In genomic region chrX:57592894-57593215, GRCh38 we compare ENCODE assay signal across 8 cellular contexts. TPM values are rescaled to one million over a fixed set of nuclear protein-coding genes. Genes with fewer than 3 reads are reported as not detected.
A peak's percentile ranks its signal among the peaks of the same experiment; 100 is the strongest.
DNase-seq lines count a peak whose midpoint lies in the region; ATAC-seq and TF ChIP-seq lines count a peak whose summit lies in the region.
"Not testable (repeated sequence)": the region's sequence is repeated elsewhere in the genome, so short reads cannot be mapped to it uniquely, and the experiment has no call there.

No MANE protein-coding gene starts in this region.

- not testable (repeated sequence) for TF ChIP-seq EP300 in gastroesophageal sphincter (IDR thresholded peaks at IDR 0.05); transverse colon (IDR thresholded peaks at IDR 0.05; ENCODE audit: low read depth)

- H3K27me3 Mint-ChIP-seq in activated naive CD8-positive, alpha-beta T cell; natural killer cell (ENCODE audit: low read depth in 2 of 2): not testable (repeated sequence)

- H3K4me3 Mint-ChIP-seq in activated naive CD8-positive, alpha-beta T cell = peak overlapping the region; percentile 58
- H3K4me3 Mint-ChIP-seq in natural killer cell = peak overlapping the region; percentile 61

- H3K4me1 Mint-ChIP-seq in activated naive CD8-positive, alpha-beta T cell (ENCODE audit: low read depth) = peaks cover 34% of the 10 kb centered on the region
- H3K4me1 Mint-ChIP-seq in natural killer cell = peaks cover 32 to 33% of the 10 kb centered on the region in 2 donors

- not testable (repeated sequence) for TF ChIP-seq POLR2A in gastroesophageal sphincter (IDR thresholded peaks at IDR 0.05); transverse colon (IDR thresholded peaks at IDR 0.05)

- peak; percentile 34 for DNase-seq in GF-D8 (lab: John Stamatoyannopoulos, UW)
- DNase-seq in GM23248 = peak; percentile 42
- DNase-seq in RKO (ENCODE audit: low spot score) = peak; percentile 77
- not testable (repeated sequence) for DNase-seq in natural killer cell
- peak; percentile 44 for DNase-seq in transverse colon

- H3F3A ChIP-seq in GM23248 (ENCODE audit: insufficient read depth) = peaks cover 31% of the 10 kb centered on the region

- not testable (repeated sequence) for H3K9me3 Mint-ChIP-seq in activated naive CD8-positive, alpha-beta T cell (ENCODE audit: low read depth); natural killer cell

- not testable (repeated sequence) for H3K27ac ChIP-seq in GM23248
- H3K27ac ChIP-seq in HUES48 (ENCODE audit: low read depth, low read length) (peak overlapping the region; percentile 55), gastroesophageal sphincter (peak overlapping the region; percentile 94 to 97 (median 94)), transverse colon (peak overlapping the region; percentile 93 to 97 (median 95))

- not testable (repeated sequence) for H3K36me3 ChIP-seq in GM23248 (ENCODE audit: low read depth); HUES48 (ENCODE audit: control insufficient read depth, insufficient read depth, low read length); gastroesophageal sphincter; transverse colon

- not testable (repeated sequence) for H2AFZ ChIP-seq in GM23248

- not testable (repeated sequence) for H4K20me1 ChIP-seq in GM23248 (ENCODE audit: insufficient read depth)

- H3K4me3 ChIP-seq in GM23248 (peak overlapping the region; percentile 75), HUES48 (ENCODE audit: low read depth, low read length) (peak overlapping the region; percentile 54), gastroesophageal sphincter (peak overlapping the region; percentile 66 to 73), transverse colon (peak overlapping the region; percentile 36 to 71 (median 54))

- not testable (repeated sequence) for H3K27me3 ChIP-seq in GM23248 (replicated peaks; ENCODE audit: insufficient read depth); HUES48 (ENCODE audit: control insufficient read depth, insufficient read depth, low read length); gastroesophageal sphincter; transverse colon

- H3K27ac Mint-ChIP-seq in activated naive CD8-positive, alpha-beta T cell = not testable (repeated sequence)
- peak overlapping the region in 1 of 2 donors; percentile 16 for H3K27ac Mint-ChIP-seq in natural killer cell

- ATAC-seq in gastroesophageal sphincter (peak; percentile 2), natural killer cell (peak; percentile 27 to 50 (median 46))

- peak in 1 of 4 experiments; percentile 22 for TF ChIP-seq CTCF in gastroesophageal sphincter (IDR thresholded peaks at IDR 0.05)
- not testable (repeated sequence) for TF ChIP-seq CTCF in natural killer cell (IDR thresholded peaks at IDR 0.05)
- peak in 3 of 5 experiments; percentile 2 to 26 (median 18) for TF ChIP-seq CTCF in transverse colon (IDR thresholded peaks at IDR 0.05)

- intact Hi-C loops in natural killer cell (cut with micrococcal nuclease); transverse colon (cut with DNase I; ENCODE audit: low total_unique reads): not testable (repeated sequence)

- 0 to 67% methylated on average over 5 to 8 of the region's 15 CpGs for WGBS in GM23248 (ENCODE audit: low coverage in 1 of 2, low lambda C conversion rate in 2 of 2, missing lambda C conversion rate in 2 of 2), 2 experiments
- WGBS in gastroesophageal sphincter (ENCODE audit: low coverage in 1 of 2), 2 donors = no CpG with 5 or more reads among the region's 15 CpGs
- WGBS in transverse colon (ENCODE audit: low coverage in 1 of 2), 2 donors = 47% methylated on average over 12 of the region's 15 CpGs; no CpG with 5 or more reads in 1 of the 2 donors

- peaks cover 14% of the 10 kb centered on the region for H3K36me3 Mint-ChIP-seq in activated naive CD8-positive, alpha-beta T cell
- H3K36me3 Mint-ChIP-seq in natural killer cell = not testable (repeated sequence)

- peak overlapping the region; percentile 95 for H3K9ac ChIP-seq in GM23248
- not testable (repeated sequence) for H3K9ac ChIP-seq in HUES48 (ENCODE audit: low read depth, low read length)

- H3K79me2 ChIP-seq in GM23248 (ENCODE audit: insufficient read depth) = peaks cover 15% of the 10 kb centered on the region

- in situ Hi-C loops in GM23248 (cut with MboI) (loop anchor here (25.0 kb wide), 1 partner anchor 319 kb away; the partner anchor contains the start of gene ZXDA), transverse colon (cut with MboI; ENCODE audit: low pct_ligation_motif_present in 1 of 4, low pct_unique_long_range_greater_than_20kb in 1 of 4, low sequenced_read_pairs in 3 of 4) (loop anchor here (25.0 kb wide), 1 partner anchor 319 kb away; the partner anchor contains the start of gene ZXDA (in 4 of the 4))

- H3K9me2 ChIP-seq in GM23248 (ENCODE audit: insufficient read depth) = not testable (repeated sequence)

- H3K9me3 ChIP-seq in GM23248 (ENCODE audit: low read depth); gastroesophageal sphincter; transverse colon: not testable (repeated sequence)
- H3K9me3 ChIP-seq in HUES48 (ENCODE audit: control insufficient read depth, insufficient read depth, low read length) = peaks cover 27% of the 10 kb centered on the region; the same call in 1 of the 2 replicates

- H3K4me1 ChIP-seq in GM23248 (ENCODE audit: insufficient read depth) = peaks cover 33% of the 10 kb centered on the region
- H3K4me1 ChIP-seq in HUES48 (ENCODE audit: control insufficient read depth, insufficient read depth, low read length) = not testable (repeated sequence)
- H3K4me1 ChIP-seq in gastroesophageal sphincter = peaks cover 0 to 47% (median 0%) of the 10 kb centered on the region in 3 donors
- peaks cover 0 to 29% (median 7%) of the 10 kb centered on the region in 4 donors for H3K4me1 ChIP-seq in transverse colon

- H3K4me2 ChIP-seq in GM23248 (ENCODE audit: unreplicated experiment) = peak overlapping the region; percentile 61

RNA-seq across cellular contexts. Expression of gene ZXDB, which starts 1.0 kb away (rescaled TPM):
- 8.3 and 8.7 TPM in 2 replicates for total RNA-seq in GM23248 (2014; rRNA removed; shearing (Covaris generic))
- polyA plus RNA-seq in GM23248 (2016; fragmentation: Nextera tagmentation; extraction: Ambion mirVana) = 1.5 and 1.7 TPM in 2 replicates
- 10 to 100 TPM; 13.6 to 18.8 (median 15.8) TPM for total RNA-seq in gastroesophageal sphincter
- total RNA-seq in natural killer cell = 10 to 100 TPM; 16.2 to 18.0 (median 17.7) TPM
- 10 to 100 TPM in 1 of 4 donors, 1 to 10 TPM in 3; 4.6 to 12.2 (median 9.1) TPM for total RNA-seq in transverse colon
